Comparison of ENCODE assay signal across 14 cellular contexts in genomic region chr2:237599465-237600110, GRCh38. TPM values are rescaled to one million over a fixed set of nuclear protein-coding genes. Genes with fewer than 3 reads are reported as not detected.
DNase-seq lines count a peak whose midpoint lies in the region; ATAC-seq and TF ChIP-seq lines count a peak whose summit lies in the region.
"Had no signal": no experiment of that assay in that cellular context is flagged by ENCODE, and none has a peak within 500 bp of the region (broad histone marks: within the 10 kb centered on the region; RNA-seq: fewer than 3 reads in every experiment).

No MANE protein-coding gene starts in this region.

- H3K27ac Mint-ChIP-seq in HFFc6 (peak overlapping the region; percentile 89), chondrocyte (ENCODE audit: unreplicated experiment) (peak overlapping the region; percentile 77)
- H3K27ac Mint-ChIP-seq: dendritic cell treated with granulocyte-macrophage colony-stimulating factor and Interleukin-4, amounts not matched to agents 40 ng/mL and 50 ng/mL, for 4 days had no signal

- H3K27ac ChIP-seq in lung (ENCODE audit: low read depth in 1 of 2, low read length in 1 of 2) (peak overlapping the region; percentile 49 to 75), spleen (peak overlapping the region in 6 of 8 donors; percentile 2 to 74 (median 59))
- no peak overlapping the region for H3K27ac ChIP-seq in effector memory CD4-positive, alpha-beta T cell (ENCODE audit: insufficient read depth, low read length, poor library complexity, severe bottlenecking)

- H3K4me1 ChIP-seq in lung (ENCODE audit: control insufficient read depth in 2 of 2, insufficient read depth in 2 of 2, low read length in 2 of 2): peaks cover 3 to 11% of the 10 kb centered on the region in 2 donors
- peaks cover 6 to 29% (median 17%) of the 10 kb centered on the region in 6 donors for H3K4me1 ChIP-seq in spleen
- peaks cover 18% of the 10 kb centered on the region for H3K4me1 ChIP-seq in effector memory CD4-positive, alpha-beta T cell (ENCODE audit: control insufficient read depth, insufficient read depth, low read length, poor library complexity, severe bottlenecking)

- H3K4me3 ChIP-seq in lung: no peak overlapping the region
- no peak overlapping the region for H3K4me3 ChIP-seq in spleen
- no peak overlapping the region for H3K4me3 ChIP-seq in H7 (ENCODE audit: insufficient read depth, low read depth, low read length)
- H3K4me3 ChIP-seq in effector memory CD4-positive, alpha-beta T cell (ENCODE audit: insufficient read depth, low read depth, low read length, poor library complexity, severe bottlenecking): no peak overlapping the region

- TF ChIP-seq CTCF in HFFc6 (IDR thresholded peaks at IDR 0.05) (no peak), chondrocyte (IDR thresholded peaks at IDR 0.05) (no peak), lung (IDR thresholded peaks at IDR 0.05; ENCODE audit: control extremely low read depth, extremely low read depth) (no peak), spleen (IDR thresholded peaks at IDR 0.05 in 8 of 11, conservative IDR thresholded peaks at IDR 0.05 in 3 of 11) (no peak)

- WGBS in lung, 2 donors: 76 to 85% methylated on average over 9 of the region's 9 CpGs
- 77 to 90% (median 82%) methylated on average over 9 of the region's 9 CpGs for WGBS in spleen, 5 donors

- no peak for ATAC-seq in lung (ENCODE audit: insufficient read depth, low FRiP score)

- H3K27me3 Mint-ChIP-seq in HFFc6 (ENCODE audit: insufficient read depth) (peaks cover 3% of the 10 kb centered on the region), chondrocyte (ENCODE audit: low read depth) (no peaks in the 10 kb centered on the region)

- H3K27me3 ChIP-seq in lung (ENCODE audit: control insufficient read depth, insufficient read depth): no peaks in the 10 kb centered on the region
- H3K27me3 ChIP-seq in spleen (replicated peaks in 1 of 7): no peaks in the 10 kb centered on the region
- no peaks in the 10 kb centered on the region; the same call in 1 of the 2 replicates for H3K27me3 ChIP-seq in H7 (ENCODE audit: control insufficient read depth, insufficient read depth, low read length)
- no peaks in the 10 kb centered on the region for H3K27me3 ChIP-seq in effector memory CD4-positive, alpha-beta T cell (replicated peaks; ENCODE audit: control insufficient read depth, insufficient read depth, low read length, poor library complexity, severe bottlenecking)

- H3K36me3 Mint-ChIP-seq in HFFc6 (ENCODE audit: low read depth) (no peaks in the 10 kb centered on the region), chondrocyte (ENCODE audit: low read depth) (no peaks in the 10 kb centered on the region)

- intact Hi-C loops in spleen (cut with DNase I; ENCODE audit: low total_unique reads): no loop called here

- no peak for DNase-seq in HFFc6
- no peak for DNase-seq in chondrocyte (ENCODE audit: low spot score)
- no peak for DNase-seq in lung (ENCODE audit: low spot score)
- DNase-seq in spleen: no peak
- DNase-seq in stimulated activated CD8-positive, alpha-beta memory T cell treated with anti-CD3 and anti-CD28 coated beads, Interleukin-4, amount 100 ng/mL, for 48 hours: no peak
- no peak for DNase-seq in H7
- no peak for DNase-seq in C1 segment of cervical spinal cord (lab: John Stamatoyannopoulos, UW)
- no peak for DNase-seq in effector memory CD4-positive, alpha-beta T cell
- DNase-seq: activated CD4-positive, alpha-beta T cell treated with anti-CD3 and anti-CD28 coated beads for 48 hours; activated gamma-delta T cell; COR-L47; NCI-H1436 treated with DMSO at 0.1 percent for 48 hours; NCI-H774 had no signal

- H3K9me3 Mint-ChIP-seq in HFFc6 (no peaks in the 10 kb centered on the region), chondrocyte (ENCODE audit: low read depth) (no peaks in the 10 kb centered on the region)
- H3K9me3 Mint-ChIP-seq: dendritic cell treated with granulocyte-macrophage colony-stimulating factor and Interleukin-4, amounts not matched to agents 40 ng/mL and 50 ng/mL, for 4 days had no signal

- H3K9me3 ChIP-seq in lung (ENCODE audit: control insufficient read depth in 2 of 2, insufficient read depth in 1 of 2, low read length in 1 of 2) (no peaks in the 10 kb centered on the region), spleen (no peaks in the 10 kb centered on the region)
- H3K9me3 ChIP-seq in effector memory CD4-positive, alpha-beta T cell (ENCODE audit: control insufficient read depth, low read length): no peaks in the 10 kb centered on the region

- H3K36me3 ChIP-seq in lung (ENCODE audit: control insufficient read depth in 2 of 2, insufficient read depth in 2 of 2, low read length in 2 of 2) (no peaks in the 10 kb centered on the region), spleen (no peaks in the 10 kb centered on the region), H7 (replicated peaks; ENCODE audit: control insufficient read depth, insufficient read depth, low read length) (no peaks in the 10 kb centered on the region)
- H3K36me3 ChIP-seq in effector memory CD4-positive, alpha-beta T cell (ENCODE audit: control insufficient read depth, insufficient read depth, low read length): no peaks in the 10 kb centered on the region

- H3K4me1 Mint-ChIP-seq in HFFc6 (ENCODE audit: low read depth) (peaks cover 40% of the 10 kb centered on the region), chondrocyte (ENCODE audit: low read depth) (peaks cover 34% of the 10 kb centered on the region)

- no peak for TF ChIP-seq POLR2A in spleen (IDR thresholded peaks at IDR 0.05)

- H3K4me3 Mint-ChIP-seq in HFFc6: peak overlapping the region; percentile 76
- H3K4me3 Mint-ChIP-seq in chondrocyte (ENCODE audit: unreplicated experiment): no peak overlapping the region
- H3K4me3 Mint-ChIP-seq: dendritic cell treated with granulocyte-macrophage colony-stimulating factor and Interleukin-4, amounts not matched to agents 40 ng/mL and 50 ng/mL, for 4 days had no signal

RNA-seq across cellular contexts. Expression of gene RAB17, which starts 9.1 kb away (rescaled TPM):
- under 1 TPM in 4 of 6 experiments, not detected in 2; 0.13 to 0.36 (median 0.25) TPM for total RNA-seq in HFFc6 (2021; fragmentation: NEBNext Ultra II Directional; extraction: Animal tissue kit (Norgen Biotek cat#: 25700))
- total RNA-seq in chondrocyte (0.25 to 0.95 TPM (median 0.68 TPM) in 3 replicates), lung (10 to 100 TPM; 44.9 to 48.0 TPM), spleen (1 to 10 TPM in 3 of 7 donors, under 1 TPM in 1, not detected in 3; 0.46 to 2.2 (median 1.3) TPM)
- polyA plus RNA-seq in lung (10 to 100 TPM; 19.3 to 73.3 TPM), spleen (under 1 TPM; 0.24 to 0.67 (median 0.57) TPM)
- 23.3 and 25.5 TPM in 2 replicates for total RNA-seq in H7 (2014; rRNA removed; shearing (Covaris generic))

RNA-seq across cellular contexts. Expression of gene LRRFIP1, which starts 27.8 kb away (rescaled TPM):
- 100 to 1,000 TPM in 4 of 6 experiments, 10 to 100 TPM in 2; 90.6 to 107 (median 102) TPM for total RNA-seq in HFFc6 (2021; fragmentation: NEBNext Ultra II Directional; extraction: Animal tissue kit (Norgen Biotek cat#: 25700))
- 84.7 to 97.5 TPM (median 91.5 TPM) in 3 replicates for total RNA-seq in chondrocyte
- total RNA-seq in lung: 100 to 1,000 TPM; 107 to 194 TPM
- polyA plus RNA-seq in lung: 10 to 100 TPM; 79.7 to 81.1 TPM
- total RNA-seq in spleen: 100 to 1,000 TPM; 110 to 164 (median 144) TPM
- polyA plus RNA-seq in spleen: 10 to 100 TPM; 40.4 to 46.3 (median 44.4) TPM
- total RNA-seq in H7 (2014; rRNA removed; shearing (Covaris generic)): 49.9 and 101 TPM in 2 replicates

RNA-seq across cellular contexts. Expression of gene PRLH, which starts 33.2 kb away (rescaled TPM):
- total RNA-seq in HFFc6 (2021; fragmentation: NEBNext Ultra II Directional; extraction: Animal tissue kit (Norgen Biotek cat#: 25700)): not detected
- not detected in 3 replicates for total RNA-seq in chondrocyte
- total RNA-seq in lung: not detected
- polyA plus RNA-seq in lung: not detected
- total RNA-seq in spleen: not detected
- polyA plus RNA-seq in spleen: not detected
- total RNA-seq in H7 (2014; rRNA removed; shearing (Covaris generic)): not detected in 2 replicates
